In genomic region chr2:149595069-149595963, GRCh38 we compare ENCODE assay signal across 13 cellular contexts. TPM values are rescaled to one million over a fixed set of nuclear protein-coding genes. Genes with fewer than 3 reads are reported as not detected.
DNase-seq lines count a peak whose midpoint lies in the region; ATAC-seq, FAIRE-seq and TF ChIP-seq lines count a peak whose summit lies in the region.
"Had no signal": no experiment of that assay in that cellular context is flagged by ENCODE, and none has a peak within 500 bp of the region (broad histone marks: within the 10 kb centered on the region; RNA-seq: fewer than 3 reads in every experiment).

No MANE protein-coding gene starts in this region.

- H3K4me3 ChIP-seq in OCI-LY3 (ENCODE audit: low read length) (no peak overlapping the region), endothelial cell of umbilical vein (replicated peaks in 1 of 3; ENCODE audit: insufficient read depth in 1 of 3, low read depth in 1 of 3, low read length in 3 of 3) (no peak overlapping the region)
- H3K4me3 ChIP-seq: coronary artery, Peyer's patch, upper lobe of left lung had no signal

- CTCF ChIA-PET in endothelial cell of umbilical vein (lab: Charles Lee): interaction anchor here (0.6 to 8.5 kb wide), 15 partner anchors 9 to 1841 kb away, joined by 3 to 120 read pairs (median 4); no protein-coding TSS in a partner anchor

- H3K9me3 ChIP-seq in OCI-LY3 (ENCODE audit: insufficient read depth, low read length) (no peaks in the 10 kb centered on the region), endothelial cell of umbilical vein (replicated peaks; ENCODE audit: control insufficient read depth, insufficient read depth, low read length) (no peaks in the 10 kb centered on the region)
- H3K9me3 ChIP-seq: Peyer's patch, upper lobe of left lung had no signal

- intact Hi-C loops in endothelial cell of umbilical vein (cut with micrococcal nuclease): loop anchor here (5.0 to 10.0 kb wide), 5 partner anchors 137 to 1842 kb away; no protein-coding TSS in a partner anchor

- peaks cover 11% of the 10 kb centered on the region for H3K4me1 ChIP-seq in OCI-LY3 (ENCODE audit: low read length)
- peaks cover 7% of the 10 kb centered on the region for H3K4me1 ChIP-seq in endothelial cell of umbilical vein (ENCODE audit: control insufficient read depth, extremely low read depth, insufficient read depth, low read length)

- POLR2A ChIA-PET in endothelial cell of umbilical vein (lab: Charles Lee): interaction anchor here (0.6 kb wide), 1 partner anchor 874 kb away, joined by 5 read pairs; no protein-coding TSS in a partner anchor

- no peaks in the 10 kb centered on the region for H3K27me3 Mint-ChIP-seq in osteocyte (ENCODE audit: unreplicated experiment)

- no peaks in the 10 kb centered on the region for H4K20me1 ChIP-seq in OCI-LY3 (ENCODE audit: insufficient read depth, low read length)
- no peaks in the 10 kb centered on the region for H4K20me1 ChIP-seq in endothelial cell of umbilical vein (replicated peaks; ENCODE audit: control insufficient read depth, extremely low read depth, insufficient read depth, low read length)

- H3K79me2 ChIP-seq in OCI-LY3 (ENCODE audit: low read length) (no peaks in the 10 kb centered on the region), endothelial cell of umbilical vein (ENCODE audit: control insufficient read depth, insufficient read depth, low read length) (no peaks in the 10 kb centered on the region)

- H3K36me3 ChIP-seq in OCI-LY3 (replicated peaks; ENCODE audit: low read depth, low read length) (no peaks in the 10 kb centered on the region), endothelial cell of umbilical vein (ENCODE audit: control insufficient read depth in 2 of 2, extremely low read depth in 1 of 2, insufficient read depth in 2 of 2, low read length in 2 of 2) (no peaks in the 10 kb centered on the region)
- H3K36me3 ChIP-seq: Peyer's patch, upper lobe of left lung had no signal

- dilution Hi-C loops in endothelial cell of umbilical vein (cut with MboI; ENCODE audit: extremely low pct_ligation_motif_present, low sequenced_read_pairs): no loop called here

- DNase-seq in endothelial cell of umbilical vein (ENCODE audit: low read depth, low spot score): peak; percentile 43
- DNase-seq in osteocyte (ENCODE audit: extremely low spot score, unreplicated experiment): no peak
- DNase-seq in COR-L47 (lab: John Stamatoyannopoulos, UW): no peak
- no peak for DNase-seq in UCSD-AML1 (lab: John Stamatoyannopoulos, UW; ENCODE audit: unreplicated experiment)
- DNase-seq in NCI-H2029 (lab: John Stamatoyannopoulos, UW): no peak
- DNase-seq: activated T-cell treated with anti-CD3 and anti-CD28 coated beads, Interleukin-2, amount 50 U/mL, for 48 hours; Peyer's patch; upper lobe of left lung had no signal

- no TSS peak for BruUV-seq in endothelial cell of umbilical vein (replicated peaks; lab: Mats Ljungman, UMichigan)

- no peak for FAIRE-seq in endothelial cell of umbilical vein (lab: Jason Lieb, UNC)
- FAIRE-seq: TTC549 had no signal

- peaks cover 4% of the 10 kb centered on the region for H3K36me3 Mint-ChIP-seq in osteocyte (ENCODE audit: unreplicated experiment)

- H2AFZ ChIP-seq in OCI-LY3 (ENCODE audit: low read depth, low read length) (no peak overlapping the region), endothelial cell of umbilical vein (ENCODE audit: low read depth, low read length) (no peak overlapping the region)

- H3K9ac ChIP-seq in OCI-LY3 (ENCODE audit: low read length) (no peak overlapping the region), endothelial cell of umbilical vein (replicated peaks; ENCODE audit: extremely low read depth, insufficient read depth, low read length) (no peak overlapping the region)

- H3K4me3 Mint-ChIP-seq in osteocyte (ENCODE audit: unreplicated experiment): no peak overlapping the region

- H3K27me3 ChIP-seq in OCI-LY3 (ENCODE audit: low read depth, low read length) (no peaks in the 10 kb centered on the region), endothelial cell of umbilical vein (ENCODE audit: control insufficient read depth in 2 of 2, insufficient read depth in 2 of 2, low read length in 2 of 2) (no peaks in the 10 kb centered on the region)
- H3K27me3 ChIP-seq: Peyer's patch, upper lobe of left lung had no signal

- peaks cover 6% of the 10 kb centered on the region for H3K9me3 Mint-ChIP-seq in osteocyte (ENCODE audit: unreplicated experiment)

- H3K4me2 ChIP-seq in OCI-LY3 (ENCODE audit: low read length) (no peak overlapping the region), endothelial cell of umbilical vein (ENCODE audit: insufficient read depth, low read length) (no peak overlapping the region)

- no peaks in the 10 kb centered on the region for H3K9me1 ChIP-seq in endothelial cell of umbilical vein (replicated peaks; ENCODE audit: control insufficient read depth, extremely low read depth, insufficient read depth, low read length)

- H3K27ac Mint-ChIP-seq in osteocyte (ENCODE audit: unreplicated experiment): no peak overlapping the region

- TF ChIP-seq POLR2A in endothelial cell of umbilical vein (IDR thresholded peaks at IDR 0.05; ENCODE audit: low read depth, low read length): no peak

- ATAC-seq in GM21526 (IDR thresholded peaks at IDR 0.05; ENCODE audit: low FRiP score, unreplicated experiment): no peak

- H3K27ac ChIP-seq in OCI-LY3 (ENCODE audit: low read length) (no peak overlapping the region), endothelial cell of umbilical vein (ENCODE audit: insufficient read depth, low read depth, low read length) (no peak overlapping the region)
- H3K27ac ChIP-seq: coronary artery, Peyer's patch, upper lobe of left lung had no signal

- peaks cover 25% of the 10 kb centered on the region for H3K4me1 Mint-ChIP-seq in osteocyte (ENCODE audit: unreplicated experiment)

- TF ChIP-seq CTCF in GM12873 (IDR thresholded peaks at IDR 0.05; ENCODE audit: insufficient read depth, low read depth, low read length, missing control alignments) (peak; percentile 13), OCI-LY3 (IDR thresholded peaks at IDR 0.05; ENCODE audit: low read depth, low read length) (peak; percentile 51), endothelial cell of umbilical vein (IDR thresholded peaks at IDR 0.05; ENCODE audit: extremely low read depth in 1 of 2, insufficient read depth in 1 of 2, low read depth in 1 of 2, low read length in 2 of 2) (peak; percentile 20 to 37), osteocyte (IDR thresholded peaks at IDR 0.05) (peak; percentile 63)

TF ChIP-seq in endothelial cell of umbilical vein, 7 proteins besides CTCF, POLR2A, EP300 and RAD21:
- no peak for TF ChIP-seq GATA2 (IDR thresholded peaks at IDR 0.05; ENCODE audit: insufficient read depth, insufficient read length, low read depth, low read length)
- peak; percentile 30 for TF ChIP-seq FOS (IDR thresholded peaks at IDR 0.05; ENCODE audit: borderline replicate concordance, insufficient read depth, low read length)

RNA-seq across cellular contexts. Expression of gene MMADHC, which starts 7.7 kb away (rescaled TPM):
- total RNA-seq in endothelial cell of umbilical vein (115 and 119 TPM in 2 replicates), osteocyte (96.6 and 97.9 TPM in 2 replicates)
- polyA plus RNA-seq in endothelial cell of umbilical vein: 40.0 and 53.4 TPM in 2 replicates
- 72.5 and 75.3 TPM in 2 replicates for polyA plus RNA-seq in endothelial cell of umbilical vein (2011; cell fraction: cytosol; rRNA removed)
- 41.4 and 52.2 TPM in 2 replicates for polyA plus RNA-seq in endothelial cell of umbilical vein (2011; cell fraction: nucleus; rRNA removed)
- 124 and 189 TPM in 2 replicates for polyA plus RNA-seq in endothelial cell of umbilical vein (2012)
- polyA minus RNA-seq in endothelial cell of umbilical vein: 75.8 and 86.1 TPM in 2 replicates
- polyA minus RNA-seq in endothelial cell of umbilical vein (2011; cell fraction: cytosol; rRNA and poly(A)+ RNA removed): 40.4 TPM
- polyA minus RNA-seq in endothelial cell of umbilical vein (2011; cell fraction: nucleus; rRNA and poly(A)+ RNA removed): 48.0 and 54.8 TPM in 2 replicates

Comparison
In these comparisons a context has a peak if more than half of its experiments do, and no peak if none do; other contexts are left out.
1. CTCF ChIP-seq: peak in every context shown above with its lines; median percentile 63 in osteocyte; 51 in OCI-LY3; 28 in endothelial cell of umbilical vein; 13 in GM12873.